ENCODE assay signal across 8 cellular contexts in genomic region chr4:165112258-165113156, GRCh38.
DNase-seq lines count a peak whose midpoint lies in the region; ATAC-seq lines count a peak whose summit lies in the region.

TMEM192 (minus strand) TSS chr4:165112860; CDS start chr4:165112773, 87 bp downstream.

- H3K4me3 Mint-ChIP-seq in central memory CD8-positive, alpha-beta T cell, result peak within 1 kb of the TSS; percentile 95

- peak; percentile 98 for ATAC-seq in GM18907 (IDR thresholded peaks at IDR 0.05; ENCODE audit: unreplicated experiment)
- ATAC-seq in HG03159 (IDR thresholded peaks at IDR 0.05; ENCODE audit: unreplicated experiment), result peak; percentile 95
- ATAC-seq in central memory CD8-positive, alpha-beta T cell (replicated peaks; ENCODE audit: extremely low read depth, poor library complexity, severe bottlenecking), result peak; percentile 94

- H3K9me3 Mint-ChIP-seq in central memory CD8-positive, alpha-beta T cell, result no peaks in the 10 kb centered on the region

- H3K4me1 Mint-ChIP-seq in central memory CD8-positive, alpha-beta T cell, result peaks cover 24% of the 10 kb centered on the region

- DNase-seq in AG08396 (ENCODE audit: low spot score) (peak; percentile 97), NCI-H2227 (lab: John Stamatoyannopoulos, UW; ENCODE audit: unreplicated experiment) (peak; percentile 87), iris pigment epithelial cell (ENCODE audit: low read depth) (peak; percentile 93)
- peak; percentile 76 for DNase-seq in activated CD4-positive, CD25-positive, alpha-beta regulatory T cell treated with anti-CD3 and anti-CD28 coated beads, Interleukin-2, amount 50 U/mL, for 16 hours (ENCODE audit: low read depth, low spot score)
- peak; percentile 85 to 95 for DNase-seq in central memory CD8-positive, alpha-beta T cell (ENCODE audit: low spot score in 2 of 2)
- peak; percentile 91 for DNase-seq in stimulated activated CD4-positive, alpha-beta T cell treated with anti-CD3 and anti-CD28 coated beads, Interleukin-12 subunit alpha, Interleukin-12 subunit beta, amount 100 ng/mL, for 4 hours

- peak within 1 kb of the TSS; percentile 91 for H3K27ac Mint-ChIP-seq in central memory CD8-positive, alpha-beta T cell (ENCODE audit: low read depth)

- peaks cover 5% of the 10 kb centered on the region for H3K36me3 Mint-ChIP-seq in central memory CD8-positive, alpha-beta T cell (ENCODE audit: insufficient read depth)

- peaks cover 13% of the 10 kb centered on the region for H3K27me3 Mint-ChIP-seq in central memory CD8-positive, alpha-beta T cell

Comparison
In these comparisons a context has a peak if more than half of its experiments do, and no peak if none do; other contexts are left out.
1. Peak in every context shown above with its lines: DNase-seq and ATAC-seq.